21 cellular contexts compared by ENCODE assay signal in genomic region chr22:17537155-17537554, GRCh38. TPM values are rescaled to one million over a fixed set of nuclear protein-coding genes. Genes with fewer than 3 reads are reported as not detected.
"Had no signal": no experiment of that assay in that cellular context is flagged by ENCODE, and none has a peak within 500 bp of the region (broad histone marks: within the 10 kb centered on the region; RNA-seq: fewer than 3 reads in every experiment).

No MANE protein-coding gene starts in this region.

- DNase-seq: activated naive CD8-positive, alpha-beta T cell treated with anti-CD3 and anti-CD28 coated beads for 36 hours; dermis blood vessel endothelial cell; erythroblast; hippocampal formation; kidney; lower lobe of right lung; right lobe of liver; spleen; T-cell; T-helper 9 cell; uterus had no signal

- H3K9me3 ChIP-seq: lower lobe of right lung, right lobe of liver, spleen, uterus had no signal

- H3K27me3 Mint-ChIP-seq: activated naive CD8-positive, alpha-beta T cell treated with anti-CD3 and anti-CD28 coated beads for 36 hours; stimulated activated naive CD8-positive, alpha-beta T cell treated with anti-CD3 and anti-CD28 coated beads, Interleukin-15, Interleukin-2, amounts not matched to agents 100 ng/mL and 50 ng/mL, for 24 hours had no signal

- H3K27ac ChIP-seq: lower lobe of right lung, right lobe of liver, spleen, uterus had no signal

- H3K27ac Mint-ChIP-seq: activated naive CD8-positive, alpha-beta T cell treated with anti-CD3 and anti-CD28 coated beads for 36 hours; activated T-helper 1 cell treated with anti-CD3 and anti-CD28 coated beads, Interleukin-12 subunit alpha, Interleukin-12 subunit beta, Interleukin-2, Interleukin-4 antibody, amounts not matched to agents 30 ng/mL and 10 ng/mL and 1 ng/mL, durations not matched to agents 14 hours and 24 hours and 36 hours; neural progenitor cell; stimulated activated naive CD8-positive, alpha-beta T cell treated with anti-CD3 and anti-CD28 coated beads, Interleukin-15, Interleukin-2, amounts not matched to agents 100 ng/mL and 50 ng/mL, for 24 hours; T-cell had no signal

- H3K9me3 Mint-ChIP-seq: activated naive CD8-positive, alpha-beta T cell treated with anti-CD3 and anti-CD28 coated beads for 36 hours; activated T-helper 1 cell treated with anti-CD3 and anti-CD28 coated beads, Interleukin-12 subunit alpha, Interleukin-12 subunit beta, Interleukin-2, Interleukin-4 antibody, amounts not matched to agents 30 ng/mL and 10 ng/mL and 1 ng/mL, durations not matched to agents 14 hours and 24 hours and 36 hours; neural progenitor cell; stimulated activated naive CD8-positive, alpha-beta T cell treated with anti-CD3 and anti-CD28 coated beads, Interleukin-15, Interleukin-2, amounts not matched to agents 100 ng/mL and 50 ng/mL, for 24 hours; T-cell had no signal

- H3K27me3 ChIP-seq: neural progenitor cell, right lobe of liver, spleen, uterus had no signal

- H3K4me2 ChIP-seq: neural progenitor cell had no signal

- H3K9ac ChIP-seq: neural progenitor cell had no signal

- H3K4me3 ChIP-seq: lower lobe of right lung, neural progenitor cell, right lobe of liver, spleen, uterus had no signal

- H3K36me3 ChIP-seq: spleen, uterus had no signal

- H3K36me3 Mint-ChIP-seq: activated naive CD8-positive, alpha-beta T cell treated with anti-CD3 and anti-CD28 coated beads for 36 hours; T-cell had no signal

- H2AFZ ChIP-seq: neural progenitor cell had no signal

- ATAC-seq: activated CD4-positive, CD25-positive, alpha-beta regulatory T cell treated with anti-CD3 and anti-CD28 coated beads, Interleukin-2, amount 50 U/mL, for 24 hours; T-cell had no signal

- H3K4me1 Mint-ChIP-seq: activated naive CD8-positive, alpha-beta T cell treated with anti-CD3 and anti-CD28 coated beads for 36 hours; neural progenitor cell; T-cell had no signal

- H3K4me3 Mint-ChIP-seq: activated naive CD8-positive, alpha-beta T cell treated with anti-CD3 and anti-CD28 coated beads for 36 hours; activated T-helper 1 cell treated with anti-CD3 and anti-CD28 coated beads, Interleukin-12 subunit alpha, Interleukin-12 subunit beta, Interleukin-2, Interleukin-4 antibody, amounts not matched to agents 30 ng/mL and 10 ng/mL and 1 ng/mL, durations not matched to agents 14 hours and 24 hours and 36 hours; neural progenitor cell; stimulated activated naive CD8-positive, alpha-beta T cell treated with anti-CD3 and anti-CD28 coated beads, Interleukin-15, Interleukin-2, amounts not matched to agents 100 ng/mL and 50 ng/mL, for 24 hours; T-cell had no signal

- H3K4me1 ChIP-seq: lower lobe of right lung, neural progenitor cell, right lobe of liver, spleen, uterus had no signal

RNA-seq across cellular contexts. Expression of gene SLC25A18, which starts 26.1 kb away (rescaled TPM):
- total RNA-seq: activated CD8-positive, alpha-beta memory T cell treated with anti-CD3 and anti-CD28 coated beads for 36 hours; activated naive CD8-positive, alpha-beta T cell treated with anti-CD3 and anti-CD28 coated beads for 36 hours; activated T-helper 1 cell treated with anti-CD3 and anti-CD28 coated beads, Interleukin-12 subunit alpha, Interleukin-12 subunit beta, Interleukin-2, Interleukin-4 antibody, amounts not matched to agents 30 ng/mL and 10 ng/mL and 1 ng/mL, durations not matched to agents 14 hours and 24 hours and 36 hours; chondrocyte; dermis blood vessel endothelial cell; glomerular endothelial cell; myocyte; osteocyte; pulmonary artery endothelial cell; T-cell had no signal
